ENCODE assay signal across 8 cellular contexts in genomic region chr18:46343940-46344372, GRCh38.
DNase-seq lines count a peak whose midpoint lies in the region; ATAC-seq and TF ChIP-seq lines count a peak whose summit lies in the region.

No MANE protein-coding gene starts in this region.

- no peaks in the 10 kb centered on the region for H3K9me3 Mint-ChIP-seq in neural progenitor cell

- H3K79me2 ChIP-seq in neural progenitor cell (ENCODE audit: low read depth) = peaks cover 76% of the 10 kb centered on the region
- no peaks in the 10 kb centered on the region for H3K79me2 ChIP-seq in smooth muscle cell (ENCODE audit: low read depth)

- H3K4me1 ChIP-seq in left lung (peaks cover 4 to 25% of the 10 kb centered on the region in 2 donors), neural progenitor cell (peaks cover 28% of the 10 kb centered on the region), smooth muscle cell (ENCODE audit: low read depth) (peaks cover 4% of the 10 kb centered on the region)

- H3F3A ChIP-seq in neural progenitor cell (ENCODE audit: low read depth) (no peaks in the 10 kb centered on the region), smooth muscle cell (ENCODE audit: low read depth) (no peaks in the 10 kb centered on the region)

- TF ChIP-seq CTCF in left lung (IDR thresholded peaks at IDR 0.05) (no peak), neural progenitor cell (IDR thresholded peaks at IDR 0.05) (no peak), smooth muscle cell (IDR thresholded peaks at IDR 0.05; ENCODE audit: borderline replicate concordance, insufficient read depth, poor library complexity, severe bottlenecking) (no peak)

- H3K9me3 ChIP-seq in left lung = no peaks in the 10 kb centered on the region
- no peaks in the 10 kb centered on the region for H3K9me3 ChIP-seq in neural progenitor cell (ENCODE audit: low read depth)
- H3K9me3 ChIP-seq in smooth muscle cell (replicated peaks; ENCODE audit: low read depth) = no peaks in the 10 kb centered on the region

- H3K4me3 ChIP-seq in left lung (no peak overlapping the region), neural progenitor cell (no peak overlapping the region), smooth muscle cell (no peak overlapping the region)

- no peak overlapping the region for H3K27ac Mint-ChIP-seq in neural progenitor cell

- ATAC-seq in GM18517 (IDR thresholded peaks at IDR 0.05; ENCODE audit: unreplicated experiment) (peak; percentile 74), HG02571 (IDR thresholded peaks at IDR 0.05; ENCODE audit: unreplicated experiment) (peak; percentile 84), left lung (peak; percentile 65)

- peaks cover 3% of the 10 kb centered on the region for H3K36me3 Mint-ChIP-seq in neural progenitor cell

- H3K36me3 ChIP-seq in left lung (no peaks in the 10 kb centered on the region), neural progenitor cell (no peaks in the 10 kb centered on the region), smooth muscle cell (ENCODE audit: low read depth) (no peaks in the 10 kb centered on the region)

- no peak overlapping the region for H3K27ac ChIP-seq in left lung
- no peak overlapping the region for H3K27ac ChIP-seq in neural progenitor cell
- H3K27ac ChIP-seq in smooth muscle cell (ENCODE audit: low read depth) = no peak overlapping the region

- no peak overlapping the region for H3K9ac ChIP-seq in neural progenitor cell
- H3K9ac ChIP-seq in smooth muscle cell (ENCODE audit: low read depth) = no peak overlapping the region

- intact Hi-C loops in left lung (cut with DNase I) = no loop called here

- H2AFZ ChIP-seq in neural progenitor cell (replicated peaks) (no peak overlapping the region), smooth muscle cell (ENCODE audit: low read depth) (no peak overlapping the region)

- peaks cover 35% of the 10 kb centered on the region for H3K4me1 Mint-ChIP-seq in neural progenitor cell

- H3K27me3 ChIP-seq in left lung = no peaks in the 10 kb centered on the region
- H3K27me3 ChIP-seq in neural progenitor cell = no peaks in the 10 kb centered on the region
- no peaks in the 10 kb centered on the region for H3K27me3 ChIP-seq in smooth muscle cell (ENCODE audit: low read depth)

- H3K4me2 ChIP-seq in neural progenitor cell = no peak overlapping the region
- H3K4me2 ChIP-seq in smooth muscle cell = no peak overlapping the region

- DNase-seq in NCI-H1417 treated with DMSO at 0.1 percent for 48 hours (lab: John Stamatoyannopoulos, UW) = peak; percentile 45
- DNase-seq in activated T-cell treated with anti-CD3 and anti-CD28 coated beads, Interleukin-2, amount 50 U/mL, for 48 hours = peak; percentile 51 to 63
- DNase-seq in left lung = peak in 1 of 2 donors; percentile 52
- no peak for DNase-seq in neural progenitor cell (ENCODE audit: low spot score)
- no peak for DNase-seq in hippocampal formation (lab: John Stamatoyannopoulos, UW)
- no peak for DNase-seq in smooth muscle cell (lab: John Stamatoyannopoulos, UW; ENCODE audit: unreplicated experiment)

- H4K20me1 ChIP-seq in neural progenitor cell (ENCODE audit: low read depth) (peaks cover 99% of the 10 kb centered on the region), smooth muscle cell (ENCODE audit: low read depth) (no peaks in the 10 kb centered on the region)

- H3K27me3 Mint-ChIP-seq in neural progenitor cell (ENCODE audit: insufficient read depth, low read depth) = peaks cover 2% of the 10 kb centered on the region

- WGBS in smooth muscle cell (ENCODE audit: low lambda C conversion rate) = 60% methylated on average over 8 of the region's 10 CpGs

- H3K4me3 Mint-ChIP-seq in neural progenitor cell = no peak overlapping the region

Comparison
In these comparisons a context has a peak if more than half of its experiments do, and no peak if none do; other contexts are left out.
1. DNase-seq: peak in NCI-H1417 treated with DMSO at 0.1 percent for 48 hours (single experiment) and activated T-cell treated with anti-CD3 and anti-CD28 coated beads, Interleukin-2, amount 50 U/mL, for 48 hours (2 of 2); none in neural progenitor cell (single experiment), hippocampal formation (0 of 2) and smooth muscle cell (single experiment).
2. Peak in every context shown above with its lines, with median percentiles within 50 percentile points of each other: ATAC-seq.